Comparison of ENCODE assay signal across 30 cellular contexts in genomic region chrX:24415921-24416320, GRCh38. TPM values are rescaled to one million over a fixed set of nuclear protein-coding genes. Genes with fewer than 3 reads are reported as not detected.
"Had no signal": no experiment of that assay in that cellular context is flagged by ENCODE, and none has a peak within 500 bp of the region (broad histone marks: within the 10 kb centered on the region; RNA-seq: fewer than 3 reads in every experiment).

No MANE protein-coding gene starts in this region.

- DNase-seq: activated effector memory CD4-positive, alpha-beta T cell treated with anti-CD3 and anti-CD28 coated beads, Interleukin-2, amount 50 U/mL, for 16 hours; activated effector memory CD4-positive, alpha-beta T cell treated with Interleukin-2 at 50 U/mL for 16 hours; activated gamma-delta T cell; activated gamma-delta T cell treated with Interleukin-2 at 50 U/mL for 16 hours; activated naive CD4-positive, alpha-beta T cell; activated naive CD4-positive, alpha-beta T cell treated with anti-CD3 and anti-CD28 coated beads for 36 hours; activated naive CD4-positive, alpha-beta T cell treated with anti-CD3 and anti-CD28 coated beads, Interleukin-2, amount 10 ng/mL, durations not matched to agents 7 days and 5 days; activated naive CD4-positive, alpha-beta T cell treated with anti-CD3 and anti-CD28 coated beads, Interleukin-2, amount 50 U/mL, for 16 hours; activated naive CD4-positive, alpha-beta T cell treated with Interleukin-2 at 50 U/mL for 16 hours; activated naive CD8-positive, alpha-beta T cell treated with anti-CD3 and anti-CD28 coated beads for 36 hours; activated naive CD8-positive, alpha-beta T cell treated with anti-CD3 and anti-CD28 coated beads, Interleukin-2, amount 10 ng/mL, durations not matched to agents 7 days and 5 days; activated naive CD8-positive, alpha-beta T cell treated with anti-CD3 and anti-CD28 coated beads, Interleukin-2, amount 50 U/mL, for 24 hours; activated T-cell treated with anti-CD3 and anti-CD28 coated beads, Interleukin-2, amount 50 U/mL, for 24 hours; activated T-cell treated with anti-CD3 and anti-CD28 coated beads, Interleukin-2, amount 50 U/mL, for 4 hours; activated T-cell treated with anti-CD3 and anti-CD28 coated beads, Interleukin-2, amount 50 U/mL, for 48 hours; activated T-cell treated with anti-CD3 and anti-CD28 coated beads, Interleukin-2, amount 50 U/mL, for 72 hours; adrenal gland; amniotic stem cell; amygdala; anterior cingulate cortex; aorta; body of pancreas; brain microvascular endothelial cell; caudate nucleus; central memory CD4-positive, alpha-beta T cell; cerebellar nuclear complex had no signal

- H3K4me1 ChIP-seq: adrenal gland, ascending aorta, body of pancreas, breast epithelium had no signal

- H3K36me3 ChIP-seq: adrenal gland, ascending aorta, brain microvascular endothelial cell, breast epithelium, cardiac muscle cell had no signal

- H3K4me3 ChIP-seq: adrenal gland, ascending aorta, body of pancreas, breast epithelium, cardiac muscle cell had no signal

- H3K9me3 ChIP-seq: adrenal gland, body of pancreas had no signal

- H3K27ac ChIP-seq: adrenal gland, ascending aorta, body of pancreas, brain microvascular endothelial cell, breast epithelium, cardiac muscle cell had no signal

- H3K27me3 ChIP-seq: adrenal gland, ascending aorta, body of pancreas, brain microvascular endothelial cell, cardiac muscle cell had no signal

RNA-seq across cellular contexts. Expression of gene SUPT20HL1, which starts 55.5 kb away (rescaled TPM):
- polyA plus RNA-seq: adipose tissue, adrenal gland, aorta had no signal
